Comparison of ENCODE assay signal across 7 cellular contexts in the genomic region with DNA sequence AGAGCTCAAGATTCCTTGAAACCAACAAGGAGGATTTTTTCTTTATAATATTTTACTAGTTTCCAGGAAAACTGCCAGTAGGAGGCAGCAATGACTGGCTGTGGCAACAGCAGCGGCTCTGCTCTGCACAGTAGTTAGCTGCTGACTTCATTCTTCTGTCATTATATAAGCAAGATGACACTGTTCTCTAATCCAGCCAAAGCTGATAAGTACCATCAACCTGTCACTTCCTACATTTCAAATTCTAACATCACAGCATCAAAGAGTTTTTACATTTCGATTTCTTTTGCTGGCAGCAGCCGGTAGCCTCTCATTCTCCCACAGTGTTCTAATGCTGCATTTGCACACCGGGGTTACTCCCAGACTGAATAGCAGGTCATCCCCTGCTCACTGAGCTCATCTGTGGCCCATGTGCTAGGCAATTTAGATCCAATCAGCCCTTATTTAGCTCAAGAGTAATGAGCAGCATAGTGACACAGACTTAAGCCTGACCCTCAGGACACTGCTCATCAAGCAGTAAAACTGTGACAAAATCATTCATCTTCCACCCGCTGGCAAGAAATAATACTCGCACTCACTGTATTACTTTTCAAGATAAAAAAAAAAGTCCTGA.
A peak's percentile ranks its signal among the peaks of the same experiment; 100 is the strongest.
DNase-seq lines count a peak whose midpoint lies in the region; ATAC-seq and TF ChIP-seq lines count a peak whose summit lies in the region.

No MANE protein-coding gene starts in this region.

- H3K36me3 ChIP-seq in left lung, result no peaks in the 10 kb centered on the region

- H3K4me1 ChIP-seq in left lung, result no peaks in the 10 kb centered on the region

- TF ChIP-seq CTCF in GM12865 (IDR thresholded peaks at IDR 0.05; ENCODE audit: insufficient read depth, low read depth, low read length, missing control alignments), result peak; percentile 22
- TF ChIP-seq CTCF in left lung (IDR thresholded peaks at IDR 0.05), result peak in 1 of 2 donors; percentile 21

- intact Hi-C loops in left lung (cut with DNase I), result no loop called here

- peak; percentile 77 for ATAC-seq in left lung
- no peak for ATAC-seq in GM21367 (IDR thresholded peaks at IDR 0.05; ENCODE audit: unreplicated experiment)
- no peak for ATAC-seq in HG03159 (IDR thresholded peaks at IDR 0.05; ENCODE audit: unreplicated experiment)

- H3K9me3 ChIP-seq in left lung, result no peaks in the 10 kb centered on the region

- H3K27ac ChIP-seq in left lung, result no peak overlapping the region

- no peaks in the 10 kb centered on the region for H3K27me3 ChIP-seq in left lung

- DNase-seq in GM12865 (ENCODE audit: low read depth) (peak; percentile 15), NCI-H1436 (lab: John Stamatoyannopoulos, UW) (peak; percentile 1), brain pericyte (ENCODE audit: low read depth, low spot score) (peak; percentile 11), left lung (peak in 1 of 2 donors; percentile 32), germinal center (ENCODE audit: low spot score) (no peak)

- no peak overlapping the region for H3K4me3 ChIP-seq in GM12865 (ENCODE audit: low read depth, low read length)
- H3K4me3 ChIP-seq in left lung, result no peak overlapping the region
